20 cellular contexts compared by ENCODE assay signal in the genomic region with DNA sequence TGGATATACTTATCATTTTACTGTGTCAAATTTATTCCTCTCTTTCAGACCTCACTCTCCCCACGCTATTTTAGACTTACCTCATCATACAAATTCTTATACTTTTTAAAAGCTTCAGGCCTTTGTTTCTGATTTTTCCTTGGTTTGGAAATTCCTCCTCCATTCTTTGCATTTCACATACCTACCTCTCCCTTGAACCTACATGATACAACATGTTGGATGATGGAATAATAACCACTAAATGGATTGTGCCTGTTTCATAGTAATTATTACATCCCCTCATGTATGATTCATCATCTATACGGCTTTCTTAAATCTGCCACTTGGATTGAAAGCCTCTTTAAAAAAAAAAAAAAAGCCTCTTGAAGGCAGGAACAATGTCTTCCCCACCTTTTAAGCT. TPM values are rescaled to one million over a fixed set of nuclear protein-coding genes. Genes with fewer than 3 reads are reported as not detected.
"Had no signal": no experiment of that assay in that cellular context is flagged by ENCODE, and none has a peak within 500 bp of the region (broad histone marks: within the 10 kb centered on the region; RNA-seq: fewer than 3 reads in every experiment).

No MANE protein-coding gene starts in this region.

- FAIRE-seq: endothelial cell of umbilical vein, kidney had no signal

- H3K4me3 ChIP-seq: colonic mucosa, esophagus muscularis mucosa, lung, stomach, thoracic aorta, transverse colon had no signal

- H3K4me3 Mint-ChIP-seq: immature natural killer cell, natural killer cell, neural crest cell had no signal

- DNase-seq: colonic mucosa; dermis blood vessel endothelial cell; immature natural killer cell; kidney; left colon; left ventricle myocardium superior; natural killer cell; posterior cingulate gyrus; stimulated activated CD4-positive, alpha-beta T cell treated with anti-CD3 and anti-CD28 coated beads, Interleukin-2, amount 100 ng/mL, for 24 hours; stimulated activated CD4-positive, alpha-beta T cell treated with anti-CD3 and anti-CD28 coated beads, Interleukin-4, amount 100 ng/mL, for 4 hours; stimulated activated naive CD4-positive, alpha-beta T cell; stomach; substantia nigra; transverse colon had no signal

- H3K9me3 Mint-ChIP-seq: immature natural killer cell, natural killer cell, neural crest cell had no signal

- H3K27me3 ChIP-seq: colonic mucosa, esophagus muscularis mucosa, stomach, transverse colon had no signal

- H3K9me3 ChIP-seq: colonic mucosa, esophagus muscularis mucosa, stomach, thoracic aorta, transverse colon had no signal

- H3K4me1 Mint-ChIP-seq: natural killer cell, neural crest cell had no signal

- H3K4me1 ChIP-seq: colonic mucosa, esophagus muscularis mucosa, stomach, transverse colon had no signal

- ATAC-seq: left colon, left ventricle myocardium superior, natural killer cell, sciatic nerve had no signal

- H3K27ac ChIP-seq: colonic mucosa, esophagus muscularis mucosa, stomach, thoracic aorta, transverse colon had no signal

RNA-seq across cellular contexts. Expression of gene PCLAF, which starts 31.0 kb away (rescaled TPM):
- total RNA-seq: esophagus muscularis mucosa, sciatic nerve, thoracic aorta had no signal
